1 cellular context compared by ENCODE assay signal in the genomic region with DNA sequence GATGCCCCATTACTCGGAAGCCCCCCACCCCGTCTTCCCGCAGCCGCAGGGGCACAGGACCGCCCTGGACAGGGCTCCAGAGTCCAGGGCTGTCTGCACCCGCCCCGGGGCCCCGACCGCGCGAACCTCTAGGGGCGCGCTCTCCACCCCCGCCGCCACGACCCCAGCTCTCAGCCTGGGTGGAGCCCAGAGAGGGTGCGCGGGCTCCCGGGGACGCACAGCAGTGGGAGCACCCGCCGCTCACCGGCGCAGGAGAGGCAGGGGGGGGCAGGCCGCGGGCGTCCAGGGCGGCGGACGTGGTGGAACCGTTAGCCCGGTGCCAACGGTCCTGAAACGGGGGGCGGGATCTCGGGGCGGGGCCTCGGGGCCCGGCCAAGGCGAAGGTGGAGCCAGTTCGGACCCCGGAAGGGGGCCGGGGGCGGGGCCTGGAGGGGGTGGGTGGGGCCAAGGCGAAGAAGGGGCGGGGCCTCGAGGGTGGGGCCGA.
TF ChIP-seq lines count a peak whose summit lies in the region.

A gene with protein sequence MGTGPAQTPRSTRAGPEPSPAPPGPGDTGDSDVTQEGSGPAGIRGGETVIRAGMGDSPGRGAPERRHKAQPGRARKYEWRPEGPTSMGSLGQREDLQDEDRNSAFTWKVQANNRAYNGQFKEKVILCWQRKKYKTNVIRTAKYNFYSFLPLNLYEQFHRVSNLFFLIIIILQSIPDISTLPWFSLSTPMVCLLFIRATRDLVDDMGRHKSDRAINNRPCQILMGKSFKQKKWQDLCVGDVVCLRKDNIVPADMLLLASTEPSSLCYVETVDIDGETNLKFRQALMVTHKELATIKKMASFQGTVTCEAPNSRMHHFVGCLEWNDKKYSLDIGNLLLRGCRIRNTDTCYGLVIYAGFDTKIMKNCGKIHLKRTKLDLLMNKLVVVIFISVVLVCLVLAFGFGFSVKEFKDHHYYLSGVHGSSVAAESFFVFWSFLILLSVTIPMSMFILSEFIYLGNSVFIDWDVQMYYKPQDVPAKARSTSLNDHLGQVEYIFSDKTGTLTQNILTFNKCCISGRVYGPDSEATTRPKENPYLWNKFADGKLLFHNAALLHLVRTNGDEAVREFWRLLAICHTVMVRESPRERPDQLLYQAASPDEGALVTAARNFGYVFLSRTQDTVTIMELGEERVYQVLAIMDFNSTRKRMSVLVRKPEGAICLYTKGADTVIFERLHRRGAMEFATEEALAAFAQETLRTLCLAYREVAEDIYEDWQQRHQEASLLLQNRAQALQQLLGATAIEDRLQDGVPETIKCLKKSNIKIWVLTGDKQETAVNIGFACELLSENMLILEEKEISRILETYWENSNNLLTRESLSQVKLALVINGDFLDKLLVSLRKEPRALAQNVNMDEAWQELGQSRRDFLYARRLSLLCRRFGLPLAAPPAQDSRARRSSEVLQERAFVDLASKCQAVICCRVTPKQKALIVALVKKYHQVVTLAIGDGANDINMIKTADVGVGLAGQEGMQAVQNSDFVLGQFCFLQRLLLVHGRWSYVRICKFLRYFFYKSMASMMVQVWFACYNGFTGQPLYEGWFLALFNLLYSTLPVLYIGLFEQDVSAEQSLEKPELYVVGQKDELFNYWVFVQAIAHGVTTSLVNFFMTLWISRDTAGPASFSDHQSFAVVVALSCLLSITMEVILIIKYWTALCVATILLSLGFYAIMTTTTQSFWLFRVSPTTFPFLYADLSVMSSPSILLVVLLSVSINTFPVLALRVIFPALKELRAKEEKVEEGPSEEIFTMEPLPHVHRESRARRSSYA (N-terminal part only) (minus strand): TSS at position 335 of the 484 bp plus-strand sequence. CDS start 540 bp downstream, outside the sequence.

TF ChIP-seq in WTC11, 78 proteins besides CTCF, POLR2A, EP300 and RAD21 (continued from another document):
- TF ChIP-seq, protein P1, sequence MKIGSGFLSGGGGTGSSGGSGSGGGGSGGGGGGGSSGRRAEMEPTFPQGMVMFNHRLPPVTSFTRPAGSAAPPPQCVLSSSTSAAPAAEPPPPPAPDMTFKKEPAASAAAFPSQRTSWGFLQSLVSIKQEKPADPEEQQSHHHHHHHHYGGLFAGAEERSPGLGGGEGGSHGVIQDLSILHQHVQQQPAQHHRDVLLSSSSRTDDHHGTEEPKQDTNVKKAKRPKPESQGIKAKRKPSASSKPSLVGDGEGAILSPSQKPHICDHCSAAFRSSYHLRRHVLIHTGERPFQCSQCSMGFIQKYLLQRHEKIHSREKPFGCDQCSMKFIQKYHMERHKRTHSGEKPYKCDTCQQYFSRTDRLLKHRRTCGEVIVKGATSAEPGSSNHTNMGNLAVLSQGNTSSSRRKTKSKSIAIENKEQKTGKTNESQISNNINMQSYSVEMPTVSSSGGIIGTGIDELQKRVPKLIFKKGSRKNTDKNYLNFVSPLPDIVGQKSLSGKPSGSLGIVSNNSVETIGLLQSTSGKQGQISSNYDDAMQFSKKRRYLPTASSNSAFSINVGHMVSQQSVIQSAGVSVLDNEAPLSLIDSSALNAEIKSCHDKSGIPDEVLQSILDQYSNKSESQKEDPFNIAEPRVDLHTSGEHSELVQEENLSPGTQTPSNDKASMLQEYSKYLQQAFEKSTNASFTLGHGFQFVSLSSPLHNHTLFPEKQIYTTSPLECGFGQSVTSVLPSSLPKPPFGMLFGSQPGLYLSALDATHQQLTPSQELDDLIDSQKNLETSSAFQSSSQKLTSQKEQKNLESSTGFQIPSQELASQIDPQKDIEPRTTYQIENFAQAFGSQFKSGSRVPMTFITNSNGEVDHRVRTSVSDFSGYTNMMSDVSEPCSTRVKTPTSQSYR (CRISPR knock-in tag; IDR thresholded peaks at IDR 0.05): no peak
- TF ChIP-seq TCF7 (CRISPR knock-in tag; IDR thresholded peaks at IDR 0.05; ENCODE audit: low read depth) (no peak), ELF4 (CRISPR knock-in tag; IDR thresholded peaks at IDR 0.05; ENCODE audit: low read depth) (no peak)
- TF ChIP-seq, protein P2, sequence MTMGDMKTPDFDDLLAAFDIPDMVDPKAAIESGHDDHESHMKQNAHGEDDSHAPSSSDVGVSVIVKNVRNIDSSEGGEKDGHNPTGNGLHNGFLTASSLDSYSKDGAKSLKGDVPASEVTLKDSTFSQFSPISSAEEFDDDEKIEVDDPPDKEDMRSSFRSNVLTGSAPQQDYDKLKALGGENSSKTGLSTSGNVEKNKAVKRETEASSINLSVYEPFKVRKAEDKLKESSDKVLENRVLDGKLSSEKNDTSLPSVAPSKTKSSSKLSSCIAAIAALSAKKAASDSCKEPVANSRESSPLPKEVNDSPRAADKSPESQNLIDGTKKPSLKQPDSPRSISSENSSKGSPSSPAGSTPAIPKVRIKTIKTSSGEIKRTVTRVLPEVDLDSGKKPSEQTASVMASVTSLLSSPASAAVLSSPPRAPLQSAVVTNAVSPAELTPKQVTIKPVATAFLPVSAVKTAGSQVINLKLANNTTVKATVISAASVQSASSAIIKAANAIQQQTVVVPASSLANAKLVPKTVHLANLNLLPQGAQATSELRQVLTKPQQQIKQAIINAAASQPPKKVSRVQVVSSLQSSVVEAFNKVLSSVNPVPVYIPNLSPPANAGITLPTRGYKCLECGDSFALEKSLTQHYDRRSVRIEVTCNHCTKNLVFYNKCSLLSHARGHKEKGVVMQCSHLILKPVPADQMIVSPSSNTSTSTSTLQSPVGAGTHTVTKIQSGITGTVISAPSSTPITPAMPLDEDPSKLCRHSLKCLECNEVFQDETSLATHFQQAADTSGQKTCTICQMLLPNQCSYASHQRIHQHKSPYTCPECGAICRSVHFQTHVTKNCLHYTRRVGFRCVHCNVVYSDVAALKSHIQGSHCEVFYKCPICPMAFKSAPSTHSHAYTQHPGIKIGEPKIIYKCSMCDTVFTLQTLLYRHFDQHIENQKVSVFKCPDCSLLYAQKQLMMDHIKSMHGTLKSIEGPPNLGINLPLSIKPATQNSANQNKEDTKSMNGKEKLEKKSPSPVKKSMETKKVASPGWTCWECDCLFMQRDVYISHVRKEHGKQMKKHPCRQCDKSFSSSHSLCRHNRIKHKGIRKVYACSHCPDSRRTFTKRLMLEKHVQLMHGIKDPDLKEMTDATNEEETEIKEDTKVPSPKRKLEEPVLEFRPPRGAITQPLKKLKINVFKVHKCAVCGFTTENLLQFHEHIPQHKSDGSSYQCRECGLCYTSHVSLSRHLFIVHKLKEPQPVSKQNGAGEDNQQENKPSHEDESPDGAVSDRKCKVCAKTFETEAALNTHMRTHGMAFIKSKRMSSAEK (CRISPR knock-in tag; IDR thresholded peaks at IDR 0.05; ENCODE audit: borderline replicate concordance): no peak
- TF ChIP-seq, protein P3, sequence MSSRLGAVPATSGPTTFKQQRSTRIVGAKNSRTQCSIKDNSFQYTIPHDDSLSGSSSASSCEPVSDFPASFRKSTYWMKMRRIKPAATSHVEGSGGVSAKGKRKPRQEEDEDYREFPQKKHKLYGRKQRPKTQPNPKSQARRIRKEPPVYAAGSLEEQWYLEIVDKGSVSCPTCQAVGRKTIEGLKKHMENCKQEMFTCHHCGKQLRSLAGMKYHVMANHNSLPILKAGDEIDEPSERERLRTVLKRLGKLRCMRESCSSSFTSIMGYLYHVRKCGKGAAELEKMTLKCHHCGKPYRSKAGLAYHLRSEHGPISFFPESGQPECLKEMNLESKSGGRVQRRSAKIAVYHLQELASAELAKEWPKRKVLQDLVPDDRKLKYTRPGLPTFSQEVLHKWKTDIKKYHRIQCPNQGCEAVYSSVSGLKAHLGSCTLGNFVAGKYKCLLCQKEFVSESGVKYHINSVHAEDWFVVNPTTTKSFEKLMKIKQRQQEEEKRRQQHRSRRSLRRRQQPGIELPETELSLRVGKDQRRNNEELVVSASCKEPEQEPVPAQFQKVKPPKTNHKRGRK (CRISPR knock-in tag; IDR thresholded peaks at IDR 0.05; ENCODE audit: borderline replicate concordance): no peak
